Comparison of ENCODE assay signal across 9 cellular contexts in the genomic region with DNA sequence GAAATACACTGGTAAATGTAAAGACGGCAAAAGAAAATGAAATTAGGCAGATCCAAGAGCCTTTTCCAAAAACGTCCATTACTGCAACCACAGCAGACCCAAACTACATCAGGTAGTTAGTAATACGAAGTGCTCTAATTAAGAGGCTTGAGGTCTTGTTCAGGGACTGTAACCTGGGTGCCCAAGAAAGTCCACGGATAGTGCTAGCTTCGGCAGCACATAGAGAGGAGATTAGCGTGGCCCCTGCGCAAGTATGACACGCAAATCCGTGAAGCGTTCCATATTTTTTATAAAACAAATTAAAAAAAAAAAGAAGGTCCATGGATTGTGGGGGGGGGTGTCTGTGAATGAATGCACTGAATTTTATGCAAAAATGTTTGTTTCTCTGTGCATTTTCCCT. TPM values are rescaled to one million over a fixed set of nuclear protein-coding genes. Genes with fewer than 3 reads are reported as not detected.
A peak's percentile ranks its signal among the peaks of the same experiment; 100 is the strongest.
DNase-seq lines count a peak whose midpoint lies in the region; ATAC-seq, FAIRE-seq and TF ChIP-seq lines count a peak whose summit lies in the region.
"Had no signal": no experiment of that assay in that cellular context is flagged by ENCODE, and none has a peak within 500 bp of the region (broad histone marks: within the 10 kb centered on the region; RNA-seq: fewer than 3 reads in every experiment).

No MANE protein-coding gene starts in this region.

- H3K9me3 Mint-ChIP-seq in CD14-positive monocyte, result peaks cover 0 to 3% (median 0%) of the 10 kb centered on the region in 7 donors

- FAIRE-seq in pancreas (lab: Jason Lieb, UNC) (no peak), RCC 7860 (lab: Jason Lieb, UNC) (no peak)

- H3K4me1 ChIP-seq in DND-41 (ENCODE audit: insufficient read depth, low read length) (peaks cover 26% of the 10 kb centered on the region), NT2/D1 (ENCODE audit: insufficient read depth, insufficient read length) (no peaks in the 10 kb centered on the region), duodenal mucosa (ENCODE audit: control insufficient read depth in 1 of 2, insufficient read depth in 2 of 2, low read length in 2 of 2) (peaks cover 17 to 22% of the 10 kb centered on the region in 2 donors), pancreas (peaks cover 8 to 35% (median 33%) of the 10 kb centered on the region in 3 donors)

- no peak overlapping the region for H3K27ac Mint-ChIP-seq in CD14-positive monocyte

- H3K4me2 ChIP-seq in DND-41 (ENCODE audit: insufficient read depth, low read length), result peak overlapping the region; percentile 81

- H3K27ac ChIP-seq in DND-41 (ENCODE audit: low read length), result no peak overlapping the region
- H3K27ac ChIP-seq in duodenal mucosa (ENCODE audit: low read depth, low read length), result no peak overlapping the region
- peak overlapping the region in 1 of 4 donors; percentile 18 for H3K27ac ChIP-seq in pancreas

- no peaks in the 10 kb centered on the region for H3K9me3 ChIP-seq in DND-41 (ENCODE audit: insufficient read depth, low read length, severe bottlenecking)
- no peaks in the 10 kb centered on the region for H3K9me3 ChIP-seq in NT2/D1 (ENCODE audit: insufficient read depth, low read length)
- H3K9me3 ChIP-seq in duodenal mucosa (ENCODE audit: control insufficient read depth in 1 of 2, low read length in 2 of 2), result no peaks in the 10 kb centered on the region
- H3K9me3 ChIP-seq in pancreas, result no peaks in the 10 kb centered on the region

- H3K79me2 ChIP-seq in DND-41 (ENCODE audit: insufficient read depth, low read length), result peaks cover 66% of the 10 kb centered on the region

- H3K27me3 ChIP-seq in DND-41 (ENCODE audit: insufficient read depth, low read length, poor library complexity), result no peaks in the 10 kb centered on the region
- H3K27me3 ChIP-seq in NT2/D1 (ENCODE audit: insufficient read depth, insufficient read length), result no peaks in the 10 kb centered on the region
- no peaks in the 10 kb centered on the region for H3K27me3 ChIP-seq in duodenal mucosa (ENCODE audit: control insufficient read depth in 1 of 2, insufficient read depth in 2 of 2, low read length in 2 of 2)
- no peaks in the 10 kb centered on the region for H3K27me3 ChIP-seq in pancreas

- H3K36me3 Mint-ChIP-seq in CD14-positive monocyte, result peaks cover 5 to 12% of the 10 kb centered on the region in 2 donors

- DNase-seq in DND-41 (no peak), NT2/D1 (ENCODE audit: low read depth, low spot score) (no peak), pancreas (no peak), CD14-positive monocyte (ENCODE audit: low spot score) (no peak), cerebellar cortex (ENCODE audit: low spot score) (no peak), NCI-H2029 (lab: John Stamatoyannopoulos, UW) (no peak), RCC 7860 (ENCODE audit: low spot score) (no peak)
- DNase-seq: NCI-H2171 treated with DMSO at 0.1 percent for 48 hours had no signal

- no peak for TF ChIP-seq CTCF in DND-41 (IDR thresholded peaks at IDR 0.05; ENCODE audit: borderline replicate concordance, extremely low read depth, low read length, poor library complexity, severe bottlenecking)
- TF ChIP-seq CTCF in pancreas (IDR thresholded peaks at IDR 0.05), result no peak
- no peak for TF ChIP-seq CTCF in CD14-positive monocyte (IDR thresholded peaks at IDR 0.05)

- H3K4me3 ChIP-seq in DND-41 (ENCODE audit: low read depth in 1 of 2, low read length in 2 of 2) (peak overlapping the region in 1 of 2 experiments; percentile 100; a peak in 3 of 4 replicates), NT2/D1 (ENCODE audit: insufficient read length, low read depth) (no peak overlapping the region), duodenal mucosa (ENCODE audit: low read depth in 1 of 2, low read length in 2 of 2) (peak overlapping the region; percentile 78 to 90), pancreas (peak overlapping the region in 3 of 4 donors; percentile 68 to 99 (median 93))

- intact Hi-C loops in pancreas (cut with DNase I) (no loop called here), CD14-positive monocyte (cut with micrococcal nuclease) (loop anchor here in 1 of 2 donors (5.0 kb wide), 1 partner anchor 41 kb away; no protein-coding TSS in a partner anchor)

- 27 to 36% methylated on average over 10 of the region's 10 CpGs for WGBS in pancreas, 2 donors

- H3K27me3 Mint-ChIP-seq in CD14-positive monocyte (ENCODE audit: low read depth in 3 of 3), result no peaks in the 10 kb centered on the region

- peaks cover 42% of the 10 kb centered on the region for H3K4me1 Mint-ChIP-seq in CD14-positive monocyte

- H3K9ac ChIP-seq in DND-41 (ENCODE audit: low read depth, low read length) (peak overlapping the region; percentile 96; the same call in 1 of the 2 replicates), NT2/D1 (ENCODE audit: insufficient read length, low read depth) (peak overlapping the region; percentile 16), duodenal mucosa (ENCODE audit: low read depth in 1 of 2, low read length in 2 of 2) (peak overlapping the region in 1 of 2 donors; percentile 21)

- H2AFZ ChIP-seq in DND-41 (ENCODE audit: low read depth, low read length), result no peak overlapping the region

- H3K4me3 Mint-ChIP-seq in CD14-positive monocyte, result no peak overlapping the region

- H4K20me1 ChIP-seq in DND-41 (ENCODE audit: insufficient read depth, low read length), result peaks cover 10% of the 10 kb centered on the region; the same call in 1 of the 2 replicates

- ATAC-seq in DND-41 (ENCODE audit: insufficient read depth, low read depth), result no peak
- no peak for ATAC-seq in pancreas

- H3K36me3 ChIP-seq in DND-41 (ENCODE audit: insufficient read depth, low read length) (peaks cover 6% of the 10 kb centered on the region), NT2/D1 (ENCODE audit: insufficient read depth, insufficient read length, low read length) (peaks cover 23% of the 10 kb centered on the region), duodenal mucosa (ENCODE audit: control insufficient read depth in 1 of 2, insufficient read depth in 2 of 2, low read length in 2 of 2) (peaks cover 0 to 6% of the 10 kb centered on the region in 2 donors), pancreas (no peaks in the 10 kb centered on the region)

RNA-seq across cellular contexts. Expression of gene COPB2, which starts 1.4 kb away (rescaled TPM):
- 100 to 1,000 TPM in 4 of 6 donors, 10 to 100 TPM in 2; 62.7 to 114 (median 102) TPM for total RNA-seq in pancreas
- polyA plus RNA-seq in pancreas, result 10 to 100 TPM; 26.9 to 63.3 TPM
- 10 to 100 TPM; 76.9 to 95.6 TPM for polyA plus RNA-seq in CD14-positive monocyte

RNA-seq across cellular contexts. Expression of gene MRPS22, which starts 44.3 kb away (rescaled TPM):
- total RNA-seq in pancreas, result 10 to 100 TPM; 17.3 to 27.2 (median 18.8) TPM
- polyA plus RNA-seq in pancreas, result 10 to 100 TPM; 14.7 to 29.0 TPM
- polyA plus RNA-seq in CD14-positive monocyte, result 10 to 100 TPM; 39.0 to 43.2 TPM
